Comparison of ENCODE assay signal across 8 cellular contexts in the genomic region with DNA sequence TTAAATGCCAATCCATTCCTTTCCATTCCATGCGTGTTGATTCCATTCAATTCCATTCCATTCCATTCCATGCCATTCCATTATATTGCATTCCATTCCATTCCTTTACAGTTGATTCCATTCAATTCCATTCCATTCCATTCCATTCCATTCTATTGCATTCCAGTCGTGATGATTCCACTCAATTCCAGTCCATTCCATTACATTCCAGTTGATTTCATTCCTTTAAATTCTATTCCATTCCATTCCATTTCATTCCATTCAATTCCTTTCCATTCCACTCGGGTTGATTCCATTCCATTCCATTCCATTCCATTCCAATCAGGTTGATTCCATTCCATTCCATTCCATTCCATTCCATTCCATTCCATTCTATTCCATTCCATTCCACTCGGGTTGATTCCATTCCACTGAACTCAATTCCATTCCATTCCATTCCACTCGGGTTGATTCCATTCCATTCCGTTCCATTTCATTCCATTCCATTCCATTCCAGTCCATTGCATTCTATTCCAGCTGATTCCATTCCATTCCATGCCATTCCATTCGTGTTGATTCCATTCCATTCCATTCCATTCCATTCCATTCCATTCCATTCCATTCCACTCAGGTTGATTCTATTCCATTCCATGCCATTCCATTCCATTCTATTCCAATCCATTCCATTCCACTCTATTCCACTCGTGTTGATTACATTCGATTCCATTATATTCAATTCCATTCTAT.
DNase-seq lines count a peak whose midpoint lies in the region; ATAC-seq, FAIRE-seq and TF ChIP-seq lines count a peak whose summit lies in the region.
"Not testable (repeated sequence)": the region's sequence is repeated elsewhere in the genome, so short reads cannot be mapped to it uniquely, and the experiment has no call there.

No MANE protein-coding gene starts in this region.

- H3K9me2 ChIP-seq in GM23338 (ENCODE audit: insufficient read depth) = not testable (repeated sequence)

- not testable (repeated sequence) for TF ChIP-seq RAD21 in A549 (conservative IDR thresholded peaks at IDR 0.05 in 1 of 2, IDR thresholded peaks at IDR 0.05 in 1 of 2)

- H3K79me2 ChIP-seq in GM23338 (replicated peaks; ENCODE audit: insufficient read depth) = not testable (repeated sequence)

- not testable (repeated sequence) for DNase-seq in A549 (ENCODE audit: low read depth in 1 of 2, low spot score in 1 of 2); GM23338 (ENCODE audit: low spot score); left lobe of liver (ENCODE audit: low spot score)
- DNase-seq in NAMALWA (ENCODE audit: low spot score) (peak; percentile 33), pons (ENCODE audit: low spot score) (peak; percentile 58)

- TF ChIP-seq CTCF in A549 (IDR thresholded peaks at IDR 0.05); GM23338 (conservative IDR thresholded peaks at IDR 0.05; ENCODE audit: low read depth in 2 of 2): not testable (repeated sequence)

- CTCF ChIA-PET in A549 (lab: Yijun Ruan, JAX) = not testable (repeated sequence)

- H4K20me1 ChIP-seq in GM23338 (replicated peaks; ENCODE audit: insufficient read depth) = not testable (repeated sequence)

- not testable (repeated sequence) for H3K4me2 ChIP-seq in A549, GM23338

- ATAC-seq in A549 (peak; percentile 59 to 66), GM19023 (IDR thresholded peaks at IDR 0.05; ENCODE audit: unreplicated experiment) (peak; percentile 24), HG03280 (IDR thresholded peaks at IDR 0.05; ENCODE audit: unreplicated experiment) (peak; percentile 30), esophagus mucosa (peak; percentile 61), left lobe of liver (peak; percentile 49)
- ATAC-seq in GM23338 = not testable (repeated sequence)

- not testable (repeated sequence) for FAIRE-seq in A549 (lab: Jason Lieb, UNC)

- not testable (repeated sequence) for H3F3A ChIP-seq in GM23338 (replicated peaks; ENCODE audit: low read depth)

- H3K27me3 Mint-ChIP-seq in GM23338 (ENCODE audit: insufficient read depth, low read depth, poor library complexity) = peaks cover 35% of the 10 kb centered on the region

- not testable (repeated sequence) for H3K27me3 ChIP-seq in GM23338 (ENCODE audit: insufficient read depth)

- not testable (repeated sequence) for H3K27ac ChIP-seq in A549; GM23338 (ENCODE audit: low read depth)

- peaks cover 38% of the 10 kb centered on the region for H3K36me3 ChIP-seq in GM23338 (ENCODE audit: insufficient read depth)

- not testable (repeated sequence) for TF ChIP-seq POLR2A in A549 (IDR thresholded peaks at IDR 0.05; ENCODE audit: low read length)

- 5% methylated on average over 9 of the region's 9 CpGs for WGBS in A549 (ENCODE audit: missing lambda C conversion rate)

- H3K27ac Mint-ChIP-seq in GM23338 = not testable (repeated sequence)

- not testable (repeated sequence) for H2AFZ ChIP-seq in GM23338

- not testable (repeated sequence) for H3K4me1 ChIP-seq in A549; GM23338 (ENCODE audit: insufficient read depth)

- POLR2A ChIA-PET in A549 (lab: Yijun Ruan, JAX) = not testable (repeated sequence)

- H3K4me3 Mint-ChIP-seq in GM23338 = not testable (repeated sequence)

- H3K9me3 Mint-ChIP-seq in GM23338 = not testable (repeated sequence)

- not testable (repeated sequence) for TF ChIP-seq EP300 in A549 (IDR thresholded peaks at IDR 0.05)

- H3K9me3 ChIP-seq in A549 = peaks cover 47% of the 10 kb centered on the region; the same call in 2 of the 3 replicates

- not testable (repeated sequence) for H3K4me1 Mint-ChIP-seq in GM23338

- H3K4me3 ChIP-seq in A549 = not testable (repeated sequence)
- 0 out of 2 replicates have a peak overlapping the region, but pooled peaks have one; percentile 31 for H3K4me3 ChIP-seq in GM23338

- H3K36me3 Mint-ChIP-seq in GM23338 (ENCODE audit: low read depth) = not testable (repeated sequence)
